8 cellular contexts compared by ENCODE assay signal in genomic region chr1:37472281-37472680, GRCh38. TPM values are rescaled to one million over a fixed set of nuclear protein-coding genes. Genes with fewer than 3 reads are reported as not detected.
A peak's percentile ranks its signal among the peaks of the same experiment; 100 is the strongest.
DNase-seq lines count a peak whose midpoint lies in the region; ATAC-seq, FAIRE-seq and TF ChIP-seq lines count a peak whose summit lies in the region.

No MANE protein-coding gene starts in this region.

- WGBS in heart left ventricle, 4 donors: 79 to 86% (median 80%) methylated on average over 7 of the region's 7 CpGs

- peaks cover 0 to 9% (median 4%) of the 10 kb centered on the region in 9 donors for H3K36me3 ChIP-seq in heart left ventricle
- no peaks in the 10 kb centered on the region for H3K36me3 ChIP-seq in breast epithelium
- H3K36me3 ChIP-seq in uterus: no peaks in the 10 kb centered on the region

- H3K27me3 ChIP-seq in heart left ventricle: no peaks in the 10 kb centered on the region
- H3K27me3 ChIP-seq in breast epithelium: no peaks in the 10 kb centered on the region
- no peaks in the 10 kb centered on the region for H3K27me3 ChIP-seq in uterus

- intact Hi-C loops in heart left ventricle (cut with DNase I) (loop anchor here in 1 of 10 donors (5.0 kb wide), 1 partner anchor 220 kb away; the partner anchor contains the start of gene CDCA8), left cardiac atrium (cut with DNase I) (no loop called here), breast epithelium (cut with DNase I; ENCODE audit: low total_unique reads) (no loop called here), uterus (cut with DNase I; ENCODE audit: low total_unique reads) (no loop called here)

- H3K27ac ChIP-seq in heart left ventricle (peak overlapping the region; percentile 16 to 96 (median 86)), breast epithelium (peak overlapping the region; percentile 94 to 99), uterus (peak overlapping the region; percentile 85 to 94)

- DNase-seq in heart left ventricle (no peak), left cardiac atrium (no peak), breast epithelium (ENCODE audit: low spot score in 2 of 2) (peak in 1 of 2 donors; percentile 25), myocyte (ENCODE audit: low read depth) (peak; percentile 38), uterus (no peak), foreskin fibroblast (no peak), D721Med (ENCODE audit: insufficient read length, low spot score) (no peak)

- no peak for ATAC-seq in heart left ventricle
- ATAC-seq in left cardiac atrium: no peak
- no peak for ATAC-seq in GM18517 (IDR thresholded peaks at IDR 0.05; ENCODE audit: unreplicated experiment)

- TF ChIP-seq CTCF in heart left ventricle (IDR thresholded peaks at IDR 0.05) (no peak), breast epithelium (IDR thresholded peaks at IDR 0.05) (no peak), uterus (IDR thresholded peaks at IDR 0.05) (no peak), foreskin fibroblast (IDR thresholded peaks at IDR 0.05; ENCODE audit: low read depth, low read length) (no peak), D721Med (IDR thresholded peaks at IDR 0.05; ENCODE audit: insufficient read depth, missing control alignments) (no peak)

- FAIRE-seq in D721Med (lab: Jason Lieb, UNC): no peak

- H3K9me3 ChIP-seq in heart left ventricle (no peaks in the 10 kb centered on the region), breast epithelium (no peaks in the 10 kb centered on the region), uterus (no peaks in the 10 kb centered on the region)

- TF ChIP-seq POLR2A in heart left ventricle (IDR thresholded peaks at IDR 0.05) (no peak), breast epithelium (IDR thresholded peaks at IDR 0.05) (no peak), uterus (IDR thresholded peaks at IDR 0.05) (no peak)

- peak overlapping the region in 1 of 12 donors; percentile 20 for H3K4me3 ChIP-seq in heart left ventricle
- peak overlapping the region in 1 of 3 donors; percentile 57 for H3K4me3 ChIP-seq in breast epithelium
- no peak overlapping the region for H3K4me3 ChIP-seq in uterus
- H3K4me3 ChIP-seq in foreskin fibroblast (ENCODE audit: low read depth in 1 of 2, low read length in 2 of 2): no peak overlapping the region

- H3K4me1 ChIP-seq in heart left ventricle: peaks cover 17 to 67% (median 51%) of the 10 kb centered on the region in 12 donors
- peaks cover 4 to 33% of the 10 kb centered on the region in 2 donors for H3K4me1 ChIP-seq in breast epithelium
- peaks cover 13 to 24% of the 10 kb centered on the region in 2 donors for H3K4me1 ChIP-seq in uterus

RNA-seq across cellular contexts. Expression of gene ZC3H12A, which starts 2.1 kb away (rescaled TPM):
- 1 to 10 TPM; 1.8 to 8.5 (median 4.5) TPM for total RNA-seq in heart left ventricle
- 1 to 10 TPM; 2.4 to 6.7 TPM for polyA plus RNA-seq in heart left ventricle
- 10 to 100 TPM in 1 of 2 donors, 1 to 10 TPM in 1; 6.4 to 13.7 TPM for total RNA-seq in left cardiac atrium
- 10 to 100 TPM in 2 of 3 donors, 1 to 10 TPM in 1; 5.8 to 82.8 (median 76.7) TPM for total RNA-seq in breast epithelium
- 6.5 and 7.3 TPM in 2 replicates for total RNA-seq in myocyte
- 9.3 TPM for polyA plus RNA-seq in myocyte (2012)
- total RNA-seq in uterus: 10 to 100 TPM in 1 of 4 donors, 1 to 10 TPM in 3; 2.5 to 11.5 (median 8.5) TPM

RNA-seq across cellular contexts. Expression of gene MEAF6, which starts 42.3 kb away (rescaled TPM):
- total RNA-seq in heart left ventricle (10 to 100 TPM; 28.9 to 51.3 (median 39.6) TPM), left cardiac atrium (10 to 100 TPM; 34.6 to 36.4 TPM), breast epithelium (100 to 1,000 TPM in 1 of 3 donors, 10 to 100 TPM in 2; 78.2 to 140 (median 87.2) TPM), myocyte (88.6 and 116 TPM in 2 replicates), uterus (100 to 1,000 TPM in 1 of 4 donors, 10 to 100 TPM in 3; 39.1 to 186 (median 69.1) TPM)
- 10 to 100 TPM; 27.4 to 55.7 TPM for polyA plus RNA-seq in heart left ventricle
- polyA plus RNA-seq in myocyte (2012): 56.5 TPM
